In the genomic region with DNA sequence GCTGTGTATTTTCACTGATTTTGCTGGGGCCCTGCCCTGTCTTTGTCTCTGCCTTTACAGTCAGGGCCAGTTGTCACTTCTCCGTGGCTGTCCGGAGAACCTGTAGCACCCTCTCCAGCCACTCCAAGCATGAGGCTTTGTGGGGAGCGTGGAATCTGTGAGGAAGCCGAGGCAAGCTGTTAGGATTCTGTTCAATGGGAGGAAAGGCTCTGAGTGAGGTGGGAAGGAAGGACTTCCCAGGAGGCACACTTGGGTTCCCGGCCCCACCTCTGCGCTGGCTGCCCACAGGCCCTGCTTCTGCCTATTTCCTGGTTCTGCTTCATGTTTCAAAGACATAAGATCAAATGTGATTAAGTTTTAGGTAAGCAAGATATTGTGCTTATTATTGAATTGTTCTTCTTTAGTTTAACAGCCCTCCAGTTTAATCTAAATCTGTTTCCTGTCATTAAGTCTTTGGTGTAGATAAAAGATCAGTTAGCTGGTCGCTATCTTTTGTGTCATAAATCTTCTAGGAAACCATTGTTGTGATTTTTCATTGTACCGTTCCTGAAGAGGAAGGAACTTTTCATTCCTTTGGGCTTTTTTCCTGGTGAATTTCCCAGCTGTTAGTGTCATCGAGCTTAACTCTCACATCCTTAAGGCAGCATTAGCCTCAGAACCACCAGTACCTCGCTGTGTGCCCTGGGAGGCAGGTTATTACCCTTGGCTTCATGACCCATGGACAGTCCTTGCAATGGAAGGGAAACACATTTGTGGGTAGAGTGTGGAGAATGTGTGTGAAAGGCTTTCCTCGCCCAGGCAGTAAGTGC, we compare ENCODE assay signal across 10 cellular contexts.
A peak's percentile ranks its signal among the peaks of the same experiment; 100 is the strongest.
DNase-seq lines count a peak whose midpoint lies in the region; ATAC-seq, FAIRE-seq and TF ChIP-seq lines count a peak whose summit lies in the region.
"Had no signal": no experiment of that assay in that cellular context is flagged by ENCODE, and none has a peak within 500 bp of the region (broad histone marks: within the 10 kb centered on the region; RNA-seq: fewer than 3 reads in every experiment).

No MANE protein-coding gene starts in this region.

- H3K4me1 ChIP-seq in BLaER1 treated with 17β-estradiol and CSF1 and Interleukin-3, amounts not matched to agents 10 nM and 100 nM, result peaks cover 70 to 85% (median 78%) of the 10 kb centered on the region in 10 experiments
- peaks cover 16% of the 10 kb centered on the region for H3K4me1 ChIP-seq in SJSA1 (replicated peaks)
- H3K4me1 ChIP-seq in endothelial cell of umbilical vein (ENCODE audit: control insufficient read depth, extremely low read depth, insufficient read depth, low read length), result peaks cover 35% of the 10 kb centered on the region
- H3K4me1 ChIP-seq in osteoblast (ENCODE audit: insufficient read depth, low read length), result peaks cover 17% of the 10 kb centered on the region

- dilution Hi-C loops in endothelial cell of umbilical vein (cut with MboI; ENCODE audit: extremely low pct_ligation_motif_present, low sequenced_read_pairs), result no loop called here

- peak overlapping the region; percentile 80 to 96 (median 92) for H3K4me2 ChIP-seq in BLaER1 treated with 17β-estradiol and CSF1 and Interleukin-3, amounts not matched to agents 10 nM and 100 nM
- H3K4me2 ChIP-seq in endothelial cell of umbilical vein (ENCODE audit: insufficient read depth, low read length) (peak overlapping the region; percentile 14), osteoblast (ENCODE audit: insufficient read depth, low read length) (no peak overlapping the region)

- intact Hi-C loops in endothelial cell of umbilical vein (cut with micrococcal nuclease), result loop anchor here (1.0 to 2.0 kb wide), 2 partner anchors 15 to 180 kb away; no protein-coding TSS in a partner anchor

- H3K9ac ChIP-seq in BLaER1 treated with 17β-estradiol and CSF1 and Interleukin-3, amounts not matched to agents 10 nM and 100 nM, result peak overlapping the region; percentile 83 to 94 (median 87)
- H3K9ac ChIP-seq in endothelial cell of umbilical vein (replicated peaks; ENCODE audit: extremely low read depth, insufficient read depth, low read length), result peak overlapping the region; percentile 60

- H2AFZ ChIP-seq in endothelial cell of umbilical vein (ENCODE audit: low read depth, low read length), result peak overlapping the region; percentile 32
- H2AFZ ChIP-seq in osteoblast (ENCODE audit: low read length), result no peak overlapping the region

- H3K27me3 ChIP-seq in BLaER1 treated with 17β-estradiol and CSF1 and Interleukin-3, amounts not matched to agents 10 nM and 100 nM, result no peaks in the 10 kb centered on the region
- H3K27me3 ChIP-seq in SJSA1 (replicated peaks), result no peaks in the 10 kb centered on the region
- no peaks in the 10 kb centered on the region for H3K27me3 ChIP-seq in endothelial cell of umbilical vein (ENCODE audit: control insufficient read depth in 2 of 2, insufficient read depth in 2 of 2, low read length in 2 of 2)
- no peaks in the 10 kb centered on the region for H3K27me3 ChIP-seq in osteoblast (ENCODE audit: insufficient read depth, low read length)

- 0 out of 20 replicates have a peak overlapping the region, but pooled peaks of 2 of the 10 experiments have one; percentile 34 to 36 for H3K4me3 ChIP-seq in BLaER1 treated with 17β-estradiol and CSF1 and Interleukin-3, amounts not matched to agents 10 nM and 100 nM
- H3K4me3 ChIP-seq in SJSA1, result no peak overlapping the region
- H3K4me3 ChIP-seq in endothelial cell of umbilical vein (replicated peaks in 1 of 3; ENCODE audit: insufficient read depth in 1 of 3, low read depth in 1 of 3, low read length in 3 of 3), result no peak overlapping the region
- H3K4me3 ChIP-seq in osteoblast (ENCODE audit: insufficient read depth, low read length), result no peak overlapping the region

- no peak for TF ChIP-seq CTCF in endothelial cell of umbilical vein (IDR thresholded peaks at IDR 0.05; ENCODE audit: extremely low read depth in 1 of 2, insufficient read depth in 1 of 2, low read depth in 1 of 2, low read length in 2 of 2)
- no peak for TF ChIP-seq CTCF in osteoblast (IDR thresholded peaks at IDR 0.05; ENCODE audit: extremely low read depth, low read depth, low read length)

- no TSS peak for BruUV-seq in endothelial cell of umbilical vein (replicated peaks; lab: Mats Ljungman, UMichigan)

- peak; percentile 51 for TF ChIP-seq POLR2A in endothelial cell of umbilical vein (IDR thresholded peaks at IDR 0.05; ENCODE audit: low read depth, low read length)

- peaks cover 20 to 28% (median 25%) of the 10 kb centered on the region in 11 experiments for H3K9me3 ChIP-seq in BLaER1 treated with 17β-estradiol and CSF1 and Interleukin-3, amounts not matched to agents 10 nM and 100 nM (replicated peaks in 1 of 11)
- H3K9me3 ChIP-seq in SJSA1 (replicated peaks) (peaks cover 7% of the 10 kb centered on the region), endothelial cell of umbilical vein (replicated peaks; ENCODE audit: control insufficient read depth, insufficient read depth, low read length) (no peaks in the 10 kb centered on the region), osteoblast (ENCODE audit: low read depth, low read length) (no peaks in the 10 kb centered on the region)

- no peak for ATAC-seq in GM19395 (IDR thresholded peaks at IDR 0.05; ENCODE audit: unreplicated experiment)
- ATAC-seq in GM18502 (IDR thresholded peaks at IDR 0.05; ENCODE audit: poor library complexity, unreplicated experiment), result no peak

- POLR2A ChIA-PET in endothelial cell of umbilical vein (lab: Charles Lee) (interaction anchor here (1.3 kb wide), 1 partner anchor 9 kb away, joined by 3 read pairs; no protein-coding TSS in a partner anchor), HEK293T (lab: Yijun Ruan, JAX) (no interaction called here)

- H4K20me1 ChIP-seq in BLaER1 treated with 17β-estradiol and CSF1 and Interleukin-3, amounts not matched to agents 10 nM and 100 nM, result no peaks in the 10 kb centered on the region
- H4K20me1 ChIP-seq in endothelial cell of umbilical vein (replicated peaks; ENCODE audit: control insufficient read depth, extremely low read depth, insufficient read depth, low read length), result no peaks in the 10 kb centered on the region
- H4K20me1 ChIP-seq in osteoblast (ENCODE audit: insufficient read depth, low read length), result peaks cover 5% of the 10 kb centered on the region

- CTCF ChIA-PET in endothelial cell of umbilical vein (lab: Charles Lee) (interaction anchor here (1.0 to 4.8 kb wide), 7 partner anchors 11 to 415 kb away, joined by 3 to 49 read pairs (median 8); no protein-coding TSS in a partner anchor), HEK293T (lab: Yijun Ruan, JAX) (no interaction called here)

- peak; percentile 90 for FAIRE-seq in endothelial cell of umbilical vein (lab: Jason Lieb, UNC)

- H3K27ac ChIP-seq in BLaER1 treated with 17β-estradiol and CSF1 and Interleukin-3, amounts not matched to agents 10 nM and 100 nM, result peak overlapping the region; percentile 97 to 100 (median 99)
- peak overlapping the region; percentile 70 for H3K27ac ChIP-seq in SJSA1
- peak overlapping the region; percentile 83 for H3K27ac ChIP-seq in endothelial cell of umbilical vein (ENCODE audit: insufficient read depth, low read depth, low read length)
- H3K27ac ChIP-seq in osteoblast (ENCODE audit: low read depth, low read length), result peak overlapping the region; percentile 72

- DNase-seq in SJSA1 (ENCODE audit: low read depth in 1 of 2, low spot score in 2 of 2), result no peak
- DNase-seq in endothelial cell of umbilical vein (ENCODE audit: low read depth, low spot score), result peak; percentile 75
- DNase-seq in osteoblast (ENCODE audit: insufficient read length, low spot score, missing footprints), result peak; percentile 35
- DNase-seq in HEK293T (ENCODE audit: extremely low spot score), result no peak
- no peak for DNase-seq in DMS79 treated with DMSO at 0.1 percent for 48 hours (lab: John Stamatoyannopoulos, UW)
- DNase-seq: activated gamma-delta T cell, H7 had no signal

- peaks cover 0 to 33% (median 18%) of the 10 kb centered on the region in 11 experiments; a peak in 14 of 22 replicates for H3K36me3 ChIP-seq in BLaER1 treated with 17β-estradiol and CSF1 and Interleukin-3, amounts not matched to agents 10 nM and 100 nM
- H3K36me3 ChIP-seq in SJSA1 (no peaks in the 10 kb centered on the region), endothelial cell of umbilical vein (ENCODE audit: control insufficient read depth in 2 of 2, extremely low read depth in 1 of 2, insufficient read depth in 2 of 2, low read length in 2 of 2) (no peaks in the 10 kb centered on the region), osteoblast (ENCODE audit: insufficient read depth, low read length) (no peaks in the 10 kb centered on the region)

- H3K79me2 ChIP-seq in endothelial cell of umbilical vein (ENCODE audit: control insufficient read depth, insufficient read depth, low read length) (no peaks in the 10 kb centered on the region), osteoblast (ENCODE audit: insufficient read depth, low read length) (no peaks in the 10 kb centered on the region)

- H3K9me1 ChIP-seq in endothelial cell of umbilical vein (replicated peaks; ENCODE audit: control insufficient read depth, extremely low read depth, insufficient read depth, low read length), result no peaks in the 10 kb centered on the region

TF ChIP-seq in endothelial cell of umbilical vein, 7 proteins besides CTCF, POLR2A, EP300 and RAD21:
- TF ChIP-seq GATA2 (IDR thresholded peaks at IDR 0.05; ENCODE audit: insufficient read depth, insufficient read length, low read depth, low read length), result peak; percentile 86
- TF ChIP-seq POLR2AphosphoS5 (IDR thresholded peaks at IDR 0.05; ENCODE audit: insufficient read depth, low read depth, low read length), result peak; percentile 39
- TF ChIP-seq JUN (IDR thresholded peaks at IDR 0.05; ENCODE audit: borderline replicate concordance, insufficient read depth, insufficient read length, low read depth), result no peak
- peak; percentile 15 for TF ChIP-seq FOS (IDR thresholded peaks at IDR 0.05; ENCODE audit: borderline replicate concordance, insufficient read depth, low read length)
- no peak for TF ChIP-seq MYC (IDR thresholded peaks at IDR 0.05; ENCODE audit: low read depth, low read length)
TF ChIP-seq in endothelial cell of umbilical vein: peak in this region for 3.

TF ChIP-seq in HEK293T, 16 proteins besides CTCF, POLR2A, EP300 and RAD21:
- TF ChIP-seq HDGF (IDR thresholded peaks at IDR 0.05; ENCODE audit: borderline replicate concordance), result no peak
- no peak for TF ChIP-seq FOXA1 (IDR thresholded peaks at IDR 0.05)

Comparison
In these comparisons a context has a peak if more than half of its experiments do, and no peak if none do; other contexts are left out.
1. DNase-seq: peak in endothelial cell of umbilical vein (single experiment) and osteoblast (single experiment); none in SJSA1 (0 of 2), HEK293T (single experiment) and DMS79 treated with DMSO at 0.1 percent for 48 hours (single experiment).
2. Peak in every context shown above with its lines, with median percentiles within 50 percentile points of each other: H3K27ac ChIP-seq.